In genomic region chr1:182259229-182259872, GRCh38 we compare ENCODE assay signal across 9 cellular contexts.
DNase-seq lines count a peak whose midpoint lies in the region; ATAC-seq and TF ChIP-seq lines count a peak whose summit lies in the region.
"Had no signal": no experiment of that assay in that cellular context is flagged by ENCODE, and none has a peak within 500 bp of the region (broad histone marks: within the 10 kb centered on the region; RNA-seq: fewer than 3 reads in every experiment).

No MANE protein-coding gene starts in this region.

- H3K79me2 ChIP-seq in OCI-LY7 (ENCODE audit: insufficient read depth, low read depth, low read length) = no peaks in the 10 kb centered on the region

- no peaks in the 10 kb centered on the region for H3K9me3 ChIP-seq in OCI-LY7 (ENCODE audit: low read length)

- H3K4me3 ChIP-seq in GM06990 (replicated peaks; ENCODE audit: low read depth, low read length) = no peak overlapping the region
- H3K4me3 ChIP-seq in kidney epithelial cell (ENCODE audit: low read depth, low read length) = no peak overlapping the region
- no peak overlapping the region for H3K4me3 ChIP-seq in OCI-LY7 (ENCODE audit: low read depth, low read length, poor library complexity, severe bottlenecking)

- BruUV-seq in OCI-LY7 (replicated peaks; lab: Mats Ljungman, UMichigan) = no TSS peak

- CTCF ChIA-PET in OCI-LY7 (lab: Charles Lee; ENCODE audit: unreplicated experiment) = no interaction called here

- no peaks in the 10 kb centered on the region for H4K20me1 ChIP-seq in OCI-LY7 (ENCODE audit: insufficient read depth, low read length)

- H2AFZ ChIP-seq in OCI-LY7 (ENCODE audit: low read length) = no peak overlapping the region

- intact Hi-C loops in OCI-LY7 (cut with micrococcal nuclease; ENCODE audit: unreplicated experiment) = no loop called here

- peak; percentile 77 for ATAC-seq in HG02981 (IDR thresholded peaks at IDR 0.05; ENCODE audit: unreplicated experiment)

- no peak overlapping the region for H3K4me2 ChIP-seq in OCI-LY7 (ENCODE audit: low read length)

- no peaks in the 10 kb centered on the region for H3K9me2 ChIP-seq in OCI-LY7 (ENCODE audit: insufficient read depth, low read length)

- H3K27me3 ChIP-seq in GM06990 (replicated peaks; ENCODE audit: control insufficient read depth, insufficient read depth, low read length) (no peaks in the 10 kb centered on the region), kidney epithelial cell (ENCODE audit: control insufficient read depth, insufficient read depth, low read length) (no peaks in the 10 kb centered on the region)

- POLR2A ChIA-PET in OCI-LY7 (lab: Charles Lee) = interaction anchor here (0.7 kb wide), 1 partner anchor 170 kb away, joined by 3 read pairs; no protein-coding TSS in a partner anchor

- no peak for TF ChIP-seq CTCF in GM06990 (IDR thresholded peaks at IDR 0.05; ENCODE audit: insufficient read depth, low read length, poor library complexity, severe bottlenecking)
- no peak for TF ChIP-seq CTCF in kidney epithelial cell (IDR thresholded peaks at IDR 0.05; ENCODE audit: insufficient read depth, low read length, poor library complexity, severe bottlenecking)
- no peak for TF ChIP-seq CTCF in OCI-LY7 (conservative IDR thresholded peaks at IDR 0.05; ENCODE audit: low read length)

- H3K27ac ChIP-seq in OCI-LY7 (ENCODE audit: low read depth, low read length, poor library complexity, severe bottlenecking) = no peak overlapping the region

- H3K36me3 ChIP-seq in GM06990 (ENCODE audit: control insufficient read depth, insufficient read depth, low read length) (no peaks in the 10 kb centered on the region), kidney epithelial cell (ENCODE audit: control insufficient read depth, insufficient read depth, low read length) (no peaks in the 10 kb centered on the region), OCI-LY7 (ENCODE audit: insufficient read depth, low read length) (no peaks in the 10 kb centered on the region)

- H3K4me1 ChIP-seq in OCI-LY7 (ENCODE audit: insufficient read depth, low read length, poor library complexity, severe bottlenecking) = no peaks in the 10 kb centered on the region

- DNase-seq in GM06990 (ENCODE audit: extremely low read depth, insufficient read length) = peak; percentile 14
- DNase-seq in SIG-M5 (lab: John Stamatoyannopoulos, UW) = peak; percentile 100
- DNase-seq in activated gamma-delta T cell treated with anti-CD3 and anti-CD28 coated beads, Interleukin-2, amount 50 U/mL, for 16 hours (ENCODE audit: low read depth) = peak; percentile 24
- peak; percentile 4 for DNase-seq in kidney epithelial cell (ENCODE audit: low read depth)
- DNase-seq in stimulated activated CD8-positive, alpha-beta memory T cell treated with anti-CD3 and anti-CD28 coated beads, Interleukin-7, amount 100 ng/mL, for 1 hour (ENCODE audit: low read depth in 2 of 2) = peak; percentile 17 to 20
- no peak for DNase-seq in OCI-LY7 (ENCODE audit: low spot score)
- no peak for DNase-seq in 8988T
- DNase-seq: IMR-90 had no signal

Comparison
In these comparisons a context has a peak if more than half of its experiments do, and no peak if none do; other contexts are left out.
1. DNase-seq: peak in GM06990 (single experiment), SIG-M5 (single experiment), activated gamma-delta T cell treated with anti-CD3 and anti-CD28 coated beads, Interleukin-2, amount 50 U/mL, for 16 hours (single experiment), kidney epithelial cell (single experiment) and stimulated activated CD8-positive, alpha-beta memory T cell treated with anti-CD3 and anti-CD28 coated beads, Interleukin-7, amount 100 ng/mL, for 1 hour (2 of 2); none in OCI-LY7 (single experiment) and 8988T (single experiment).